Comparison of ENCODE assay signal across 28 cellular contexts in genomic region chr6:86256615-86257187, GRCh38.
"Had no signal": no experiment of that assay in that cellular context is flagged by ENCODE, and none has a peak within 500 bp of the region (broad histone marks: within the 10 kb centered on the region; RNA-seq: fewer than 3 reads in every experiment).

No MANE protein-coding gene starts in this region.

- H3K27me3 ChIP-seq: esophagus squamous epithelium, gastrocnemius medialis, heart right ventricle had no signal

- DNase-seq: cortex of kidney; effector CD8-positive, alpha-beta T cell; effector memory CD8-positive, alpha-beta T cell; endodermal cell; erythroblast; esophagus squamous epithelium; foreskin fibroblast; foreskin melanocyte; gastrocnemius medialis; glutamatergic neuron; head of caudate nucleus; heart right ventricle; hippocampal formation; immature natural killer cell; islet precursor cell; kidney; kidney glomerular epithelial cell; left colon; left ventricle myocardium superior; lower lobe of right lung; mesenchymal stem cell; mucosa of descending colon had no signal

- H3K9me3 ChIP-seq: esophagus squamous epithelium, gastrocnemius medialis, heart right ventricle, lower lobe of right lung had no signal

- H3K4me3 Mint-ChIP-seq: dendritic cell treated with granulocyte-macrophage colony-stimulating factor and Interleukin-4, amounts not matched to agents 40 ng/mL and 50 ng/mL, for 4 days; effector memory CD8-positive, alpha-beta T cell; endodermal cell; immature natural killer cell; mesothelial cell of epicardium had no signal

- FAIRE-seq: colon, endometrium, kidney had no signal

- H3K36me3 Mint-ChIP-seq: mesothelial cell of epicardium had no signal

- H3K4me3 ChIP-seq: esophagus squamous epithelium, gastrocnemius medialis, heart right ventricle, lower lobe of right lung, mucosa of descending colon had no signal

- H3K27ac ChIP-seq: epithelial cell of prostate, esophagus squamous epithelium, gastrocnemius medialis, heart right ventricle, lower lobe of right lung had no signal

- H3K4me1 Mint-ChIP-seq: immature natural killer cell, mesothelial cell of epicardium had no signal

- ATAC-seq: effector memory CD8-positive, alpha-beta T cell; esophagus mucosa; gastrocnemius medialis; heart right ventricle; left colon; left ventricle myocardium superior; lower lobe of right lung; mucosa of descending colon had no signal

- H3K4me1 ChIP-seq: esophagus squamous epithelium, gastrocnemius medialis, heart right ventricle, lower lobe of right lung had no signal

- H3K27ac Mint-ChIP-seq: dendritic cell treated with granulocyte-macrophage colony-stimulating factor and Interleukin-4, amounts not matched to agents 40 ng/mL and 50 ng/mL, for 4 days; effector memory CD8-positive, alpha-beta T cell; endodermal cell; immature natural killer cell; mesothelial cell of epicardium had no signal

- H3K27me3 Mint-ChIP-seq: dendritic cell treated with granulocyte-macrophage colony-stimulating factor and Interleukin-4, amounts not matched to agents 40 ng/mL and 50 ng/mL, for 4 days; effector memory CD8-positive, alpha-beta T cell had no signal

- H3K36me3 ChIP-seq: esophagus squamous epithelium, gastrocnemius medialis, heart right ventricle, lower lobe of right lung had no signal

- H3K9me3 Mint-ChIP-seq: mesothelial cell of epicardium had no signal
